In the genomic region with DNA sequence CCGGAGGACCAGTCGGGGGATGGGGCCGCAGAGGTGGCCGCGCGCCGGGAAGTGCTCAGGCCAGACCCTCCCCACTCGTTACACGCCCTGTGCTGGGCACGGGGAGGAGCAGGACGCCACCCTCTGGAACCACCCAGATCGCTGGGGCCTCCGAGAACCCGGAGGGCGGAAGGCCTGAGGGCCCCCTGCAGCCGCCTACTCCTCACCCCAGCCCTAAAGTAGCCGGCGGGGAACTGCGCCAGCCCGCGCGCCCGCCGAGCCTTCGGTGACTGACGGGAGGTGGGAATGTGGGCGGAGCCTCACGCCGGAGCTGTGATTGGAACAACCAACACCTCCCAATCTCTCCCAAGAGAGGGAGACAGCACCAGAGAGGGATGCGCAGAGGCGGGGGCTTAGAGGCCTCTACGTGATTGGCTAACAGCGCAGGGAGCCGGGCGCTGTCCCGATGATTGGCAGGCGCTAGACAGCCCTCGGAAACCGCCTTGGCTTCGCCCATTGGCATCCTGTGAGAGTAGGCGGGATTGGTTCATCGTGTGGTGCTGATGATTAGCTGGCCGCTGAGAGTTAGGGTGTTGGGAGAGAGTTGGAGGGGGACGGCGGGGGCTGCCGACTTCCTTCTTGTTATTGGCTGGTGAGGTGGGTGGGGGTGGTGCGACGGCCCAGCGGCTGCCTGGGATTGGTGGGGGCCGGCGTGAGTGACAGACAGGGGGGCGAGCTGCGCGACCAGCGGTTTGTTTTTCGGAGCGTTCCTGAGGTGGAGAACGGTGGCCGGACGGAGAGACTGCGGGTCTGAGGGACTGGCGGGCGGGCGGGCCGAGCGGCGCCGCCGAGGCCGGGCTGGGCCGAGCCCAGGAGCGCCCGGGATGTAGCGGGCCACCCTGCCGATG, we compare ENCODE assay signal across 1 cellular context.
TF ChIP-seq lines count a peak whose summit lies in the region.

A gene (plus strand): TSS at position 734 of the 887 bp plus-strand sequence. CDS start 343 bp downstream, outside the sequence.

TF ChIP-seq in K562, 482 proteins besides CTCF, POLR2A, EP300 and RAD21 (continued from another document):
- peak; percentile 61; the same call in 1 of the 2 replicates for TF ChIP-seq CREM (IDR thresholded peaks at IDR 0.05; ENCODE audit: low read depth)
- TF ChIP-seq L3MBTL2 (IDR thresholded peaks at IDR 0.05) = peak; percentile 80
- no peak for TF ChIP-seq ZNF436 (CRISPR knock-in tag; IDR thresholded peaks at IDR 0.05)
- TF ChIP-seq HNRNPL (IDR thresholded peaks at IDR 0.05; ENCODE audit: low read depth, low read length) = peak; percentile 40; the same call in 1 of the 2 replicates
- peak; percentile 90; the same call in 1 of the 2 replicates for TF ChIP-seq PHF21A (IDR thresholded peaks at IDR 0.05; ENCODE audit: borderline replicate concordance, low read depth)
- TF ChIP-seq PHF8 (IDR thresholded peaks at IDR 0.05; ENCODE audit: borderline replicate concordance, low read length) = peak; percentile 84; the same call in 1 of the 2 replicates
- TF ChIP-seq, protein P1, sequence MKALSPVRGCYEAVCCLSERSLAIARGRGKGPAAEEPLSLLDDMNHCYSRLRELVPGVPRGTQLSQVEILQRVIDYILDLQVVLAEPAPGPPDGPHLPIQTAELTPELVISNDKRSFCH (CRISPR knock-in tag; IDR thresholded peaks at IDR 0.05) = no peak
- TF ChIP-seq, protein P1 (tag; IDR thresholded peaks at IDR 0.05) = peak; percentile 75
- TF ChIP-seq, protein P2, sequence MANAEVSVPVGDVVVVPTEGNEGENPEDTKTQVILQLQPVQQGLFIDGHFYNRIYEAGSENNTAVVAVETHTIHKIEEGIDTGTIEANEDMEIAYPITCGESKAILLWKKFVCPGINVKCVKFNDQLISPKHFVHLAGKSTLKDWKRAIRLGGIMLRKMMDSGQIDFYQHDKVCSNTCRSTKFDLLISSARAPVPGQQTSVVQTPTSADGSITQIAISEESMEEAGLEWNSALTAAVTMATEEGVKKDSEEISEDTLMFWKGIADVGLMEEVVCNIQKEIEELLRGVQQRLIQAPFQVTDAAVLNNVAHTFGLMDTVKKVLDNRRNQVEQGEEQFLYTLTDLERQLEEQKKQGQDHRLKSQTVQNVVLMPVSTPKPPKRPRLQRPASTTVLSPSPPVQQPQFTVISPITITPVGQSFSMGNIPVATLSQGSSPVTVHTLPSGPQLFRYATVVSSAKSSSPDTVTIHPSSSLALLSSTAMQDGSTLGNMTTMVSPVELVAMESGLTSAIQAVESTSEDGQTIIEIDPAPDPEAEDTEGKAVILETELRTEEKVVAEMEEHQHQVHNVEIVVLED (CRISPR knock-in tag; IDR thresholded peaks at IDR 0.05) = no peak
- TF ChIP-seq MAZ (CRISPR knock-in tag; conservative IDR thresholded peaks at IDR 0.05 in 1 of 2, IDR thresholded peaks at IDR 0.05 in 1 of 2) = peak; percentile 89 to 95
- 0 out of 2 replicates have a peak, but pooled peaks have one; percentile 25 for TF ChIP-seq GATAD2A (IDR thresholded peaks at IDR 0.05)
